Comparison of ENCODE assay signal across 26 cellular contexts in the genomic region with DNA sequence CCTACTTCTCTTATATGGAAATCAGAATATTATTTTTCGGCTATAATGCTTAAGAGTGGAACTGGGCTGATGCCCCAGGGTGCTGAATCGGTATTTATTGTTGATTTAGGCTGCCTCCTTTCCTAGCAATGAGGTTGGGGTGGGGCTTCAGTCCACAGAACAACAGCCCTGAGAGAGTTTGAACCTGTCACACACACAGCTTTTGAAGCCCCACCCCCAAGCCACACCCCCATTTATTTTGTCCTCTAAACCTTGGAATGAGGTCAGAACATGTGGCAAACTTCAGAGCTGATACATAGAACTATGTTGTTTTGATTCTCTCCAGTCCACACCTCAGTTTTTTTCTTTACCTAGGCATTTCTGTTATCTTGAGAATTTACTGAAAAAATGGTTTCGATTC. TPM values are rescaled to one million over a fixed set of nuclear protein-coding genes. Genes with fewer than 3 reads are reported as not detected.
DNase-seq lines count a peak whose midpoint lies in the region; ATAC-seq, FAIRE-seq and TF ChIP-seq lines count a peak whose summit lies in the region.
"Had no signal": no experiment of that assay in that cellular context is flagged by ENCODE, and none has a peak within 500 bp of the region (broad histone marks: within the 10 kb centered on the region; RNA-seq: fewer than 3 reads in every experiment).

No MANE protein-coding gene starts in this region.

- H3K27me3 ChIP-seq in mammary epithelial cell (ENCODE audit: insufficient read depth, low read length) (peaks cover 2% of the 10 kb centered on the region), bronchial epithelial cell (ENCODE audit: control insufficient read depth, insufficient read depth, low read length) (no peaks in the 10 kb centered on the region)
- H3K27me3 ChIP-seq: BE2C, upper lobe of left lung had no signal

- H3K27ac ChIP-seq in mammary epithelial cell (ENCODE audit: insufficient read depth, low read depth, low read length) = no peak overlapping the region
- H3K27ac ChIP-seq: upper lobe of left lung had no signal

- CTCF ChIA-PET in MCF 10A (lab: Yijun Ruan, JAX) = interaction anchor here (0.6 to 1.0 kb wide), 2 partner anchors 8 to 301 kb away, joined by 3 read pairs; no protein-coding TSS in a partner anchor
- CTCF ChIA-PET in mammary epithelial cell (lab: Charles Lee; ENCODE audit: low non-redundant PET) = no interaction called here

- no peak overlapping the region for H3K27ac Mint-ChIP-seq in MCF 10A (ENCODE audit: low read depth, unreplicated experiment)
- H3K27ac Mint-ChIP-seq in type B pancreatic cell = no peak overlapping the region
- H3K27ac Mint-ChIP-seq: activated B cell treated with CpG ODN at 0.5 μM for 24 hours; activated CD4-positive, alpha-beta memory T cell treated with anti-CD3 and anti-CD28 coated beads, Interleukin-2, amount 10 ng/mL, durations not matched to agents 7 days and 5 days; brain; naive B cell had no signal

- 56% methylated on average over 3 of the region's 3 CpGs for WGBS in mammary epithelial cell (ENCODE audit: low coverage, missing lambda C conversion rate)

- no peak for ATAC-seq in GM18519 (IDR thresholded peaks at IDR 0.05; ENCODE audit: low FRiP score, unreplicated experiment)
- no peak for ATAC-seq in HG03378 (IDR thresholded peaks at IDR 0.05; ENCODE audit: unreplicated experiment)
- ATAC-seq: left lobe of liver, SK-N-SH treated with all-trans-retinoic acid at 6 μM for 48 hours had no signal

- peak; percentile 11 for DNase-seq in MCF 10A (ENCODE audit: unreplicated experiment)
- no peak for DNase-seq in mammary epithelial cell
- peak; percentile 42 for DNase-seq in NCI-H748 (lab: John Stamatoyannopoulos, UW; ENCODE audit: unreplicated experiment)
- DNase-seq in bronchial epithelial cell (ENCODE audit: low read depth) = peak; percentile 8
- no peak for DNase-seq in COLO829 (ENCODE audit: low spot score)
- DNase-seq in type B pancreatic cell (ENCODE audit: extremely low spot score, unreplicated experiment) = no peak
- DNase-seq: activated B cell treated with CpG ODN at 0.5 μM for 24 hours; activated CD4-positive, alpha-beta memory T cell treated with anti-CD3 and anti-CD28 coated beads, Interleukin-2, amount 10 ng/mL, durations not matched to agents 7 days and 5 days; activated effector memory CD4-positive, alpha-beta T cell treated with anti-CD3 and anti-CD28 coated beads, Interleukin-2, amount 50 U/mL, for 16 hours; activated T-cell treated with anti-CD3 and anti-CD28 coated beads for 4 hours; BE2C; Caco-2; effector CD8-positive, alpha-beta T cell; foreskin fibroblast; MV-4-11; naive B cell; NCI-H1694 treated with DMSO at 0.1 percent for 48 hours; NCI-H524 treated with DMSO at 0.1 percent for 48 hours; nucleus accumbens; upper lobe of left lung had no signal

- TF ChIP-seq CTCF in MCF 10A (IDR thresholded peaks at IDR 0.05; ENCODE audit: unreplicated experiment) (no peak), mammary epithelial cell (conservative IDR thresholded peaks at IDR 0.05 in 1 of 2, IDR thresholded peaks at IDR 0.05 in 1 of 2; ENCODE audit: extremely low read depth in 1 of 2, insufficient read depth in 1 of 2, low read depth in 1 of 2, low read length in 2 of 2) (no peak), bronchial epithelial cell (IDR thresholded peaks at IDR 0.05; ENCODE audit: insufficient read depth, low read length, severe bottlenecking) (no peak), type B pancreatic cell (conservative IDR thresholded peaks at IDR 0.05) (no peak)

- H3K36me3 ChIP-seq in mammary epithelial cell (ENCODE audit: insufficient read depth, low read length) (no peaks in the 10 kb centered on the region), bronchial epithelial cell (ENCODE audit: control insufficient read depth, insufficient read depth, low read length) (no peaks in the 10 kb centered on the region)
- H3K36me3 ChIP-seq: BE2C, upper lobe of left lung had no signal

- POLR2A ChIA-PET in MCF 10A (lab: Yijun Ruan, JAX) = no interaction called here

- H2AFZ ChIP-seq in mammary epithelial cell (ENCODE audit: low read depth, low read length) = no peak overlapping the region

- H3K36me3 Mint-ChIP-seq in MCF 10A (ENCODE audit: insufficient read depth, unreplicated experiment) (no peaks in the 10 kb centered on the region), type B pancreatic cell (no peaks in the 10 kb centered on the region)
- H3K36me3 Mint-ChIP-seq: brain, naive B cell had no signal

- dilution Hi-C loops in mammary epithelial cell (cut with HindIII; ENCODE audit: low sequenced_read_pairs) = no loop called here

- no peaks in the 10 kb centered on the region for H4K20me1 ChIP-seq in mammary epithelial cell (ENCODE audit: insufficient read depth, low read length)

- in situ Hi-C loops in mammary epithelial cell (cut with MboI; ENCODE audit: low sequenced_read_pairs in 2 of 2) = loop anchor here (25.0 kb wide), 2 partner anchors 290 to 965 kb away; no protein-coding TSS in a partner anchor

- intact Hi-C loops in MCF 10A (cut with micrococcal nuclease) = no loop called here
- intact Hi-C loops in mammary epithelial cell (cut with micrococcal nuclease) = no loop called here

- no peak for FAIRE-seq in bronchial epithelial cell (lab: Jason Lieb, UNC)
- FAIRE-seq: colon had no signal

- H3K9ac ChIP-seq in mammary epithelial cell (ENCODE audit: insufficient read depth, low read length) = no peak overlapping the region

- H3K9me3 Mint-ChIP-seq in MCF 10A (ENCODE audit: unreplicated experiment) (no peaks in the 10 kb centered on the region), type B pancreatic cell (no peaks in the 10 kb centered on the region)
- H3K9me3 Mint-ChIP-seq: activated B cell treated with CpG ODN at 0.5 μM for 24 hours; activated CD4-positive, alpha-beta memory T cell treated with anti-CD3 and anti-CD28 coated beads, Interleukin-2, amount 10 ng/mL, durations not matched to agents 7 days and 5 days had no signal

- H3K4me1 ChIP-seq in mammary epithelial cell (ENCODE audit: insufficient read depth, low read length) = no peaks in the 10 kb centered on the region
- H3K4me1 ChIP-seq: Caco-2, upper lobe of left lung had no signal

- H3K4me2 ChIP-seq in mammary epithelial cell (ENCODE audit: insufficient read depth, low read depth, low read length) = no peak overlapping the region

- H3K4me1 Mint-ChIP-seq in MCF 10A (ENCODE audit: insufficient read depth, unreplicated experiment) (no peaks in the 10 kb centered on the region), type B pancreatic cell (ENCODE audit: unreplicated experiment) (no peaks in the 10 kb centered on the region)
- H3K4me1 Mint-ChIP-seq: activated B cell treated with CpG ODN at 0.5 μM for 24 hours; activated CD4-positive, alpha-beta memory T cell treated with anti-CD3 and anti-CD28 coated beads, Interleukin-2, amount 10 ng/mL, durations not matched to agents 7 days and 5 days; brain; naive B cell had no signal

- H3K4me3 ChIP-seq in mammary epithelial cell (replicated peaks in 1 of 3; ENCODE audit: insufficient read depth in 1 of 3, low read depth in 2 of 3, low read length in 3 of 3) = no peak overlapping the region
- no peak overlapping the region for H3K4me3 ChIP-seq in bronchial epithelial cell (ENCODE audit: low read depth, low read length)
- H3K4me3 ChIP-seq: upper lobe of left lung had no signal

- no peaks in the 10 kb centered on the region for H3K79me2 ChIP-seq in mammary epithelial cell (ENCODE audit: insufficient read depth, low read length)

- peaks cover 60% of the 10 kb centered on the region for H3K27me3 Mint-ChIP-seq in MCF 10A (ENCODE audit: insufficient read depth, unreplicated experiment)
- H3K27me3 Mint-ChIP-seq in type B pancreatic cell = peaks cover 4% of the 10 kb centered on the region

- no peak overlapping the region for H3K4me3 Mint-ChIP-seq in MCF 10A (ENCODE audit: unreplicated experiment)
- H3K4me3 Mint-ChIP-seq in type B pancreatic cell = no peak overlapping the region
- H3K4me3 Mint-ChIP-seq: activated B cell treated with CpG ODN at 0.5 μM for 24 hours; activated CD4-positive, alpha-beta memory T cell treated with anti-CD3 and anti-CD28 coated beads, Interleukin-2, amount 10 ng/mL, durations not matched to agents 7 days and 5 days; brain; naive B cell had no signal

- BruUV-seq in MCF 10A (replicated peaks; lab: Mats Ljungman, UMichigan) (no TSS peak), mammary epithelial cell (replicated peaks; lab: Mats Ljungman, UMichigan) (no TSS peak)

- no peaks in the 10 kb centered on the region for H3K9me3 ChIP-seq in mammary epithelial cell (replicated peaks; ENCODE audit: insufficient read depth, low read length)
- H3K9me3 ChIP-seq: BE2C, Caco-2, upper lobe of left lung had no signal

RNA-seq across cellular contexts. Expression of a gene that starts 51.7 kb away (rescaled TPM):
- total RNA-seq in MCF 10A (2022) = 0.21 and 0.39 TPM in 2 replicates
- 1 to 10 TPM; 1.5 to 9.4 TPM for total RNA-seq in mammary epithelial cell
- polyA plus RNA-seq in mammary epithelial cell = 3.6 TPM
- polyA minus RNA-seq in mammary epithelial cell = 2.1 TPM
- 0.26 TPM in 1 of 2 replicates, not detected in the other for total RNA-seq in bronchial epithelial cell
- 11.2 and 15.6 TPM in 2 replicates for total RNA-seq in type B pancreatic cell (ENCODE audit: low replicate concordance)
- total RNA-seq: Caco-2 had no signal

Comparison
In these comparisons a context has a peak if more than half of its experiments do, and no peak if none do; other contexts are left out.
1. DNase-seq: peak in MCF 10A (single experiment), NCI-H748 (single experiment) and bronchial epithelial cell (single experiment); none in mammary epithelial cell (single experiment), COLO829 (single experiment) and type B pancreatic cell (single experiment).